Comparison of ENCODE assay signal across 11 cellular contexts in genomic region chr10:17031656-17032630, GRCh38.
DNase-seq lines count a peak whose midpoint lies in the region; ATAC-seq and TF ChIP-seq lines count a peak whose summit lies in the region.
"Had no signal": no experiment of that assay in that cellular context is flagged by ENCODE, and none has a peak within 500 bp of the region (broad histone marks: within the 10 kb centered on the region; RNA-seq: fewer than 3 reads in every experiment).

No MANE protein-coding gene starts in this region.

- POLR2A ChIA-PET in WTC11 (lab: Charles Lee) = no interaction called here

- CTCF ChIA-PET in WTC11 (lab: Charles Lee) = no interaction called here

- H3K36me3 ChIP-seq in gastroesophageal sphincter = no peaks in the 10 kb centered on the region
- H3K36me3 ChIP-seq in thyroid gland = no peaks in the 10 kb centered on the region
- no peaks in the 10 kb centered on the region for H3K36me3 ChIP-seq in BE2C

- H3K27me3 Mint-ChIP-seq in activated T-cell treated with anti-CD3 and anti-CD28 coated beads, Interleukin-2, amount 50 U/mL, for 24 hours = no peaks in the 10 kb centered on the region
- peaks cover 7% of the 10 kb centered on the region for H3K27me3 Mint-ChIP-seq in activated T-cell treated with anti-CD3 and anti-CD28 coated beads, Interleukin-2, amount 50 U/mL, for 72 hours (ENCODE audit: low read depth)
- no peaks in the 10 kb centered on the region for H3K27me3 Mint-ChIP-seq in WTC11 (ENCODE audit: low read depth)

- intact Hi-C loops in thyroid gland (cut with DNase I) = no loop called here

- TF ChIP-seq EP300 in gastroesophageal sphincter (IDR thresholded peaks at IDR 0.05) = no peak

- no peak for DNase-seq in activated T-cell treated with anti-CD3 and anti-CD28 coated beads, Interleukin-2, amount 50 U/mL, for 24 hours
- DNase-seq in activated T-cell treated with anti-CD3 and anti-CD28 coated beads, Interleukin-2, amount 50 U/mL, for 72 hours = no peak
- DNase-seq in NOMO-1 treated with dmso at 0.1 percent for 144 hours (lab: John Stamatoyannopoulos, UW; ENCODE audit: unreplicated experiment) (peak; percentile 13), thyroid gland (peak; percentile 57 to 73), BE2C (no peak), WTC11 (ENCODE audit: low spot score) (no peak)
- DNase-seq: activated CD4-positive, alpha-beta T cell treated with anti-CD3 and anti-CD28 coated beads, Interleukin-2, amount 50 U/mL, for 1 hour; NCI-H82; T1000 had no signal

- H3K27ac Mint-ChIP-seq in activated T-cell treated with anti-CD3 and anti-CD28 coated beads, Interleukin-2, amount 50 U/mL, for 24 hours = peak overlapping the region; percentile 98
- no peak overlapping the region for H3K27ac Mint-ChIP-seq in activated T-cell treated with anti-CD3 and anti-CD28 coated beads, Interleukin-2, amount 50 U/mL, for 72 hours
- no peak overlapping the region for H3K27ac Mint-ChIP-seq in WTC11

- no peak overlapping the region for H3K4me3 ChIP-seq in gastroesophageal sphincter
- H3K4me3 ChIP-seq in thyroid gland (replicated peaks in 1 of 3) = peak overlapping the region in 2 of 3 donors; percentile 16 to 20
- H3K4me3 ChIP-seq in BE2C (ENCODE audit: low read depth, low read length) = no peak overlapping the region

- no peak for ATAC-seq in activated T-cell treated with anti-CD3 and anti-CD28 coated beads, Interleukin-2, amount 50 U/mL, for 72 hours (replicated peaks in 1 of 2)
- ATAC-seq in gastroesophageal sphincter = peak; percentile 34
- no peak; the same call in 1 of the 2 replicates for ATAC-seq in WTC11
- ATAC-seq in HG03571 (IDR thresholded peaks at IDR 0.05; ENCODE audit: unreplicated experiment) = no peak

- H3K27ac ChIP-seq in gastroesophageal sphincter = no peak overlapping the region
- peak overlapping the region; percentile 82 to 91 (median 90) for H3K27ac ChIP-seq in thyroid gland

- H3K9me3 Mint-ChIP-seq in activated T-cell treated with anti-CD3 and anti-CD28 coated beads, Interleukin-2, amount 50 U/mL, for 24 hours = no peaks in the 10 kb centered on the region
- H3K9me3 Mint-ChIP-seq in activated T-cell treated with anti-CD3 and anti-CD28 coated beads, Interleukin-2, amount 50 U/mL, for 72 hours = no peaks in the 10 kb centered on the region
- H3K9me3 Mint-ChIP-seq in WTC11 = no peaks in the 10 kb centered on the region

- no peaks in the 10 kb centered on the region for H3K36me3 Mint-ChIP-seq in activated T-cell treated with anti-CD3 and anti-CD28 coated beads, Interleukin-2, amount 50 U/mL, for 24 hours (ENCODE audit: low read depth)
- H3K36me3 Mint-ChIP-seq in activated T-cell treated with anti-CD3 and anti-CD28 coated beads, Interleukin-2, amount 50 U/mL, for 72 hours (ENCODE audit: insufficient read depth in 2 of 2) = no peaks in the 10 kb centered on the region
- H3K36me3 Mint-ChIP-seq in WTC11 = no peaks in the 10 kb centered on the region

- H3K4me1 ChIP-seq in gastroesophageal sphincter (peaks cover 0 to 19% (median 0%) of the 10 kb centered on the region in 3 donors), thyroid gland (peaks cover 12 to 21% of the 10 kb centered on the region in 2 donors), BE2C (peaks cover 8% of the 10 kb centered on the region; the same call in 1 of the 2 replicates)

- H3K4me3 Mint-ChIP-seq in activated T-cell treated with anti-CD3 and anti-CD28 coated beads, Interleukin-2, amount 50 U/mL, for 24 hours = no peak overlapping the region
- no peak overlapping the region for H3K4me3 Mint-ChIP-seq in activated T-cell treated with anti-CD3 and anti-CD28 coated beads, Interleukin-2, amount 50 U/mL, for 72 hours
- H3K4me3 Mint-ChIP-seq in WTC11 = no peak overlapping the region

- H3K4me1 Mint-ChIP-seq in activated T-cell treated with anti-CD3 and anti-CD28 coated beads, Interleukin-2, amount 50 U/mL, for 24 hours (ENCODE audit: low read depth) = peaks cover 71% of the 10 kb centered on the region
- peaks cover 41% of the 10 kb centered on the region for H3K4me1 Mint-ChIP-seq in activated T-cell treated with anti-CD3 and anti-CD28 coated beads, Interleukin-2, amount 50 U/mL, for 72 hours (ENCODE audit: low read depth)
- peaks cover 18% of the 10 kb centered on the region for H3K4me1 Mint-ChIP-seq in WTC11

- H3K27me3 ChIP-seq in gastroesophageal sphincter = no peaks in the 10 kb centered on the region
- H3K27me3 ChIP-seq in thyroid gland = no peaks in the 10 kb centered on the region
- no peaks in the 10 kb centered on the region for H3K27me3 ChIP-seq in BE2C

- no peak for TF ChIP-seq POLR2A in gastroesophageal sphincter (IDR thresholded peaks at IDR 0.05)
- peak in 1 of 2 donors; percentile 80 for TF ChIP-seq POLR2A in thyroid gland (IDR thresholded peaks at IDR 0.05)

- WGBS in gastroesophageal sphincter (ENCODE audit: low coverage in 1 of 2), 2 donors = 66 to 81% methylated on average over 9 to 10 of the region's 13 CpGs
- WGBS in thyroid gland, 2 donors = 60 to 62% methylated on average over 13 of the region's 13 CpGs

- TF ChIP-seq CTCF in gastroesophageal sphincter (IDR thresholded peaks at IDR 0.05) (no peak), thyroid gland (IDR thresholded peaks at IDR 0.05) (no peak), BE2C (IDR thresholded peaks at IDR 0.05; ENCODE audit: low read depth, low read length) (no peak), WTC11 (IDR thresholded peaks at IDR 0.05) (no peak)

- H3K9me3 ChIP-seq in gastroesophageal sphincter (no peaks in the 10 kb centered on the region), thyroid gland (no peaks in the 10 kb centered on the region), BE2C (no peaks in the 10 kb centered on the region)

TF ChIP-seq in WTC11, 78 proteins besides CTCF, POLR2A, EP300 and RAD21 (continues in another document):
- TF ChIP-seq MLX (CRISPR knock-in tag; IDR thresholded peaks at IDR 0.05) = no peak
- no peak for TF ChIP-seq USF2 (CRISPR knock-in tag; IDR thresholded peaks at IDR 0.05)
- TF ChIP-seq ZMAT4 (CRISPR knock-in tag; IDR thresholded peaks at IDR 0.05) = no peak
- TF ChIP-seq ERG (CRISPR knock-in tag; IDR thresholded peaks at IDR 0.05) = no peak
- no peak for TF ChIP-seq IRF2 (CRISPR knock-in tag; IDR thresholded peaks at IDR 0.05; ENCODE audit: borderline replicate concordance, low read depth)
- TF ChIP-seq TP53 (CRISPR knock-in tag; IDR thresholded peaks at IDR 0.05) = no peak
- no peak for TF ChIP-seq ZNF121 (CRISPR knock-in tag; IDR thresholded peaks at IDR 0.05)
- no peak for TF ChIP-seq ZNF138 (CRISPR knock-in tag; conservative IDR thresholded peaks at IDR 0.05)
- TF ChIP-seq TEAD4 (CRISPR knock-in tag; IDR thresholded peaks at IDR 0.05) = no peak

Comparison
In these comparisons a context has a peak if more than half of its experiments do, and no peak if none do; other contexts are left out.
1. DNase-seq: peak in NOMO-1 treated with dmso at 0.1 percent for 144 hours (single experiment) and thyroid gland (2 of 2); none in activated T-cell treated with anti-CD3 and anti-CD28 coated beads, Interleukin-2, amount 50 U/mL, for 24 hours (single experiment), activated T-cell treated with anti-CD3 and anti-CD28 coated beads, Interleukin-2, amount 50 U/mL, for 72 hours (0 of 2), BE2C (single experiment) and WTC11 (single experiment).
2. H3K27ac ChIP-seq: peak in thyroid gland (3 of 3); none in gastroesophageal sphincter (0 of 4).
3. H3K4me3 ChIP-seq: peak in thyroid gland (2 of 3); none in gastroesophageal sphincter (0 of 2) and BE2C (single experiment).